ENCODE assay signal across 1 cellular context in genomic region chr17:42458497-42459255, GRCh38.
TF ChIP-seq lines count a peak whose summit lies in the region.

Gene ATP6V0A1 (plus strand): TSS chr17:42458878. CDS start chr17:42460895, 2,017 bp downstream.

TF ChIP-seq in HepG2, 621 proteins besides CTCF, POLR2A, EP300 and RAD21 (continued from another document and continues in another):
- TF ChIP-seq ZNF142 (CRISPR knock-in tag; IDR thresholded peaks at IDR 0.05) (0 out of 2 replicates have a peak, but pooled peaks have one; percentile 31), FOXK1 (CRISPR knock-in tag; IDR thresholded peaks at IDR 0.05; ENCODE audit: borderline replicate concordance, low read depth) (peak; percentile 47; the same call in 1 of the 2 replicates), ELK4 (CRISPR knock-in tag; IDR thresholded peaks at IDR 0.05; ENCODE audit: borderline replicate concordance) (no peak), BATF2 (CRISPR knock-in tag; IDR thresholded peaks at IDR 0.05) (0 out of 2 replicates have a peak, but pooled peaks have one; percentile 75), ZNF598 (CRISPR knock-in tag; IDR thresholded peaks at IDR 0.05; ENCODE audit: borderline replicate concordance) (no peak), ZNF678 (CRISPR knock-in tag; IDR thresholded peaks at IDR 0.05) (0 out of 2 replicates have a peak, but pooled peaks have one; percentile 68), ZKSCAN8 (CRISPR knock-in tag; IDR thresholded peaks at IDR 0.05; ENCODE audit: borderline replicate concordance) (0 out of 2 replicates have a peak, but pooled peaks have one; percentile 66), SP4 (CRISPR knock-in tag; IDR thresholded peaks at IDR 0.05) (peak; percentile 85), RXRB (CRISPR knock-in tag; IDR thresholded peaks at IDR 0.05; ENCODE audit: borderline replicate concordance) (peak; percentile 69), NONO (IDR thresholded peaks at IDR 0.05) (no peak), NONO (CRISPR knock-in tag; conservative IDR thresholded peaks at IDR 0.05) (peak; percentile 87; the same call in 1 of the 2 replicates), POLR2AphosphoS5 (IDR thresholded peaks at IDR 0.05; ENCODE audit: low read depth, low read length) (peak; percentile 98), SRSF1 (optimal IDR thresholded peaks at IDR 0.05; ENCODE audit: low read depth, low read length) (peak; percentile 35), ELF3 (CRISPR knock-in tag; IDR thresholded peaks at IDR 0.05) (peak; percentile 28), ZBTB26 (CRISPR knock-in tag; IDR thresholded peaks at IDR 0.05; ENCODE audit: borderline replicate concordance) (peak; percentile 66), YEATS2 (CRISPR knock-in tag; IDR thresholded peaks at IDR 0.05; ENCODE audit: borderline replicate concordance) (peak; percentile 59; the same call in 1 of the 2 replicates), PCBP1 (IDR thresholded peaks at IDR 0.05; ENCODE audit: borderline replicate concordance, low read depth, low read length) (0 out of 2 replicates have a peak, but pooled peaks have one; percentile 29), GMEB1 (CRISPR knock-in tag; IDR thresholded peaks at IDR 0.05; ENCODE audit: borderline replicate concordance) (peak; percentile 97), HOXA5 (CRISPR knock-in tag; IDR thresholded peaks at IDR 0.05) (peak; percentile 45; the same call in 1 of the 2 replicates), AKAP8 (CRISPR knock-in tag; IDR thresholded peaks at IDR 0.05) (peak; percentile 28; the same call in 1 of the 2 replicates), SRSF4 (IDR thresholded peaks at IDR 0.05; ENCODE audit: low read depth, low read length, poor library complexity, severe bottlenecking) (no peak), REST (IDR thresholded peaks at IDR 0.05; ENCODE audit: borderline replicate concordance in 1 of 2, low read depth in 1 of 2, low read length in 2 of 2) (peak in 1 of 2 experiments; percentile 4; a peak in 1 of 4 replicates), ZNF605 (CRISPR knock-in tag; IDR thresholded peaks at IDR 0.05) (peak; percentile 62; the same call in 1 of the 2 replicates), TBX2 (CRISPR knock-in tag; IDR thresholded peaks at IDR 0.05; ENCODE audit: borderline replicate concordance) (peak; percentile 3; the same call in 1 of the 2 replicates), KLF6 (CRISPR knock-in tag; IDR thresholded peaks at IDR 0.05) (no peak), ZNF446 (CRISPR knock-in tag; IDR thresholded peaks at IDR 0.05) (0 out of 2 replicates have a peak, but pooled peaks have one; percentile 45), ZNF17 (CRISPR knock-in tag; IDR thresholded peaks at IDR 0.05) (no peak), ZNF326 (CRISPR knock-in tag; IDR thresholded peaks at IDR 0.05; ENCODE audit: borderline replicate concordance) (no peak), PBX3 (CRISPR knock-in tag; IDR thresholded peaks at IDR 0.05; ENCODE audit: borderline replicate concordance) (no peak), POLR2G (IDR thresholded peaks at IDR 0.05; ENCODE audit: low read depth, low read length) (peak; percentile 88), SNAI1 (CRISPR knock-in tag; IDR thresholded peaks at IDR 0.05; ENCODE audit: borderline replicate concordance) (no peak), HOMEZ (CRISPR knock-in tag; IDR thresholded peaks at IDR 0.05; ENCODE audit: low read depth) (0 out of 2 replicates have a peak, but pooled peaks have one; percentile 45), DRAP1 (CRISPR knock-in tag; IDR thresholded peaks at IDR 0.05) (peak; percentile 88), SAFB2 (CRISPR knock-in tag; IDR thresholded peaks at IDR 0.05; ENCODE audit: borderline replicate concordance, low read depth) (peak; percentile 84; the same call in 1 of the 2 replicates), TMF1 (CRISPR knock-in tag; IDR thresholded peaks at IDR 0.05; ENCODE audit: low read depth) (0 out of 2 replicates have a peak, but pooled peaks have one; percentile 54), ZNF264 (CRISPR knock-in tag; IDR thresholded peaks at IDR 0.05) (peak; percentile 34; the same call in 1 of the 2 replicates), IRF1 (CRISPR knock-in tag; IDR thresholded peaks at IDR 0.05; ENCODE audit: low read depth) (no peak), PAWR (CRISPR knock-in tag; IDR thresholded peaks at IDR 0.05; ENCODE audit: borderline replicate concordance) (peak; percentile 74; the same call in 1 of the 2 replicates), KLF12 (CRISPR knock-in tag; IDR thresholded peaks at IDR 0.05; ENCODE audit: borderline replicate concordance) (peak; percentile 91)
